Comparison of ENCODE assay signal across 9 cellular contexts in genomic region chr16:2511996-2512919, GRCh38. TPM values are rescaled to one million over a fixed set of nuclear protein-coding genes. Genes with fewer than 3 reads are reported as not detected.
DNase-seq lines count a peak whose midpoint lies in the region; ATAC-seq and TF ChIP-seq lines count a peak whose summit lies in the region.
"Had no signal": no experiment of that assay in that cellular context is flagged by ENCODE, and none has a peak within 500 bp of the region (broad histone marks: within the 10 kb centered on the region; RNA-seq: fewer than 3 reads in every experiment).

No MANE protein-coding gene starts in this region.

- no peak for TF ChIP-seq POLR2A in body of pancreas (IDR thresholded peaks at IDR 0.05)
- no peak for TF ChIP-seq POLR2A in upper lobe of left lung (IDR thresholded peaks at IDR 0.05)

- H3K36me3 Mint-ChIP-seq in activated naive CD4-positive, alpha-beta T cell treated with anti-CD3 and anti-CD28 coated beads, Interleukin-2, amount 50 U/mL, for 24 hours, result no peaks in the 10 kb centered on the region
- peaks cover 0 to 5% (median 3%) of the 10 kb centered on the region in 5 donors for H3K36me3 Mint-ChIP-seq in naive thymus-derived CD4-positive, alpha-beta T cell

- WGBS in body of pancreas, 2 donors, result 79 to 87% methylated on average over 17 of the region's 17 CpGs
- 93% methylated on average over 17 of the region's 17 CpGs for WGBS in upper lobe of left lung, 2 donors

- TF ChIP-seq EP300 in upper lobe of left lung (IDR thresholded peaks at IDR 0.05), result no peak

- intact Hi-C loops in body of pancreas (cut with DNase I) (no loop called here), head of caudate nucleus (cut with DNase I) (no loop called here)
- intact Hi-C loops in naive thymus-derived CD4-positive, alpha-beta T cell (cut with micrococcal nuclease), result loop anchor here (5.0 to 10.0 kb wide), 4 partner anchors 287 to 1020 kb away; partner anchors contain the start of genes E4F1 (in 1 of the 2), RPS2 (in 1 of the 2) and TELO2 (in 1 of the 2)

- peaks cover 39% of the 10 kb centered on the region for H3K4me1 ChIP-seq in body of pancreas
- peaks cover 29 to 31% of the 10 kb centered on the region in 2 donors for H3K4me1 ChIP-seq in naive thymus-derived CD4-positive, alpha-beta T cell (ENCODE audit: control insufficient read depth in 2 of 2, insufficient read depth in 2 of 2, low read length in 2 of 2)
- H3K4me1 ChIP-seq in upper lobe of left lung, result peaks cover 32 to 60% (median 47%) of the 10 kb centered on the region in 4 donors

- H3K4me3 ChIP-seq in body of pancreas, result no peak overlapping the region
- H3K4me3 ChIP-seq in naive thymus-derived CD4-positive, alpha-beta T cell (ENCODE audit: low read length), result no peak overlapping the region
- H3K4me3 ChIP-seq in upper lobe of left lung, result no peak overlapping the region

- H3K9me3 Mint-ChIP-seq in activated naive CD4-positive, alpha-beta T cell treated with anti-CD3 and anti-CD28 coated beads, Interleukin-2, amount 50 U/mL, for 24 hours, result no peaks in the 10 kb centered on the region
- no peaks in the 10 kb centered on the region for H3K9me3 Mint-ChIP-seq in naive thymus-derived CD4-positive, alpha-beta T cell

- ATAC-seq in body of pancreas (no peak), upper lobe of left lung (ENCODE audit: low FRiP score in 2 of 2) (no peak), GM18498 (IDR thresholded peaks at IDR 0.05; ENCODE audit: unreplicated experiment) (no peak)
- ATAC-seq in naive thymus-derived CD4-positive, alpha-beta T cell, result no peak

- H3K9me3 ChIP-seq in body of pancreas (no peaks in the 10 kb centered on the region), upper lobe of left lung (no peaks in the 10 kb centered on the region)
- H3K9me3 ChIP-seq in naive thymus-derived CD4-positive, alpha-beta T cell (ENCODE audit: control insufficient read depth in 2 of 3, low read length in 3 of 3), result no peaks in the 10 kb centered on the region

- peak overlapping the region; percentile 86 for H3K27ac Mint-ChIP-seq in activated naive CD4-positive, alpha-beta T cell treated with anti-CD3 and anti-CD28 coated beads, Interleukin-2, amount 50 U/mL, for 24 hours
- H3K27ac Mint-ChIP-seq in naive thymus-derived CD4-positive, alpha-beta T cell, result peak overlapping the region; percentile 90 to 98 (median 95)

- TF ChIP-seq CTCF in body of pancreas (IDR thresholded peaks at IDR 0.05), result no peak
- no peak for TF ChIP-seq CTCF in upper lobe of left lung (IDR thresholded peaks at IDR 0.05)

- H3K36me3 ChIP-seq in body of pancreas (replicated peaks in 1 of 2; ENCODE audit: insufficient read depth in 1 of 2, low read depth in 2 of 2) (no peaks in the 10 kb centered on the region), upper lobe of left lung (no peaks in the 10 kb centered on the region)
- peaks cover 0 to 14% (median 0%) of the 10 kb centered on the region in 3 experiments for H3K36me3 ChIP-seq in naive thymus-derived CD4-positive, alpha-beta T cell (ENCODE audit: control insufficient read depth in 2 of 3, insufficient read depth in 3 of 3, low read length in 3 of 3)

- POLR2A ChIA-PET in naive thymus-derived CD4-positive, alpha-beta T cell (lab: Charles Lee), result interaction anchor here (0.6 to 5.2 kb wide), 6 partner anchors 20 to 730 kb away, joined by 3 to 83 read pairs (median 4); partner anchors contain the start of genes CEMP1, MLST8, PDPK1 and SPSB3

- no peak for DNase-seq in activated naive CD4-positive, alpha-beta T cell (lab: John Stamatoyannopoulos, UW)
- DNase-seq in body of pancreas (peak in 2 of 4 donors; percentile 12 to 16), upper lobe of left lung (peak in 1 of 2 donors; percentile 28), NCI-H524 treated with DMSO at 0.1 percent for 48 hours (lab: John Stamatoyannopoulos, UW) (no peak), head of caudate nucleus (no peak)
- peak in 1 of 9 donors; percentile 9 for DNase-seq in naive thymus-derived CD4-positive, alpha-beta T cell
- DNase-seq: NCI-H446 had no signal

- H3K4me3 Mint-ChIP-seq in activated naive CD4-positive, alpha-beta T cell treated with anti-CD3 and anti-CD28 coated beads, Interleukin-2, amount 50 U/mL, for 24 hours, result peak overlapping the region; percentile 89
- peak overlapping the region; percentile 85 to 94 (median 88) for H3K4me3 Mint-ChIP-seq in naive thymus-derived CD4-positive, alpha-beta T cell

- H3K27ac ChIP-seq in body of pancreas (peak overlapping the region; percentile 96 to 99 (median 98)), upper lobe of left lung (peak overlapping the region in 3 of 4 donors; percentile 98 to 99 (median 99))
- H3K27ac ChIP-seq in naive thymus-derived CD4-positive, alpha-beta T cell (ENCODE audit: low read depth, low read length), result peak overlapping the region; percentile 100

- no peaks in the 10 kb centered on the region for H3K27me3 ChIP-seq in body of pancreas
- no peaks in the 10 kb centered on the region for H3K27me3 ChIP-seq in naive thymus-derived CD4-positive, alpha-beta T cell (ENCODE audit: control insufficient read depth in 2 of 2, insufficient read depth in 2 of 2, low read length in 2 of 2)
- H3K27me3 ChIP-seq in upper lobe of left lung, result no peaks in the 10 kb centered on the region

- peaks cover 35% of the 10 kb centered on the region for H3K4me1 Mint-ChIP-seq in activated naive CD4-positive, alpha-beta T cell treated with anti-CD3 and anti-CD28 coated beads, Interleukin-2, amount 50 U/mL, for 24 hours
- H3K4me1 Mint-ChIP-seq in naive thymus-derived CD4-positive, alpha-beta T cell, result peaks cover 32 to 54% (median 36%) of the 10 kb centered on the region in 7 donors

- CTCF ChIA-PET in naive thymus-derived CD4-positive, alpha-beta T cell (lab: Charles Lee), result interaction anchor here (0.5 to 1.5 kb wide), 2 partner anchors 9 to 20 kb away, joined by 3 to 4 read pairs; no protein-coding TSS in a partner anchor

- no peaks in the 10 kb centered on the region for H3K27me3 Mint-ChIP-seq in activated naive CD4-positive, alpha-beta T cell treated with anti-CD3 and anti-CD28 coated beads, Interleukin-2, amount 50 U/mL, for 24 hours
- peaks cover 0 to 3% (median 0%) of the 10 kb centered on the region in 5 donors for H3K27me3 Mint-ChIP-seq in naive thymus-derived CD4-positive, alpha-beta T cell

RNA-seq across cellular contexts. Expression of gene ATP6V0C, which starts 1.5 kb away (rescaled TPM):
- total RNA-seq in body of pancreas (10 to 100 TPM; 33.5 to 38.9 TPM), upper lobe of left lung (100 to 1,000 TPM in 4 of 6 donors, 10 to 100 TPM in 2; 84.9 to 332 (median 164) TPM)
- 100 to 1,000 TPM in 4 of 5 experiments, 10 to 100 TPM in 1; 98.2 to 303 (median 113) TPM for total RNA-seq in naive thymus-derived CD4-positive, alpha-beta T cell
- 10 to 100 TPM; 76.5 to 96.9 TPM for polyA plus RNA-seq in naive thymus-derived CD4-positive, alpha-beta T cell

RNA-seq across cellular contexts. Expression of gene AMDHD2, which starts 7.9 kb away (rescaled TPM):
- 10 to 100 TPM; 13.7 to 33.6 TPM for total RNA-seq in body of pancreas
- total RNA-seq in naive thymus-derived CD4-positive, alpha-beta T cell, result 100 to 1,000 TPM in 4 of 5 experiments, 10 to 100 TPM in 1; 60.0 to 258 (median 112) TPM
- 10 to 100 TPM; 15.0 to 22.5 TPM for polyA plus RNA-seq in naive thymus-derived CD4-positive, alpha-beta T cell
- total RNA-seq in upper lobe of left lung, result 100 to 1,000 TPM in 1 of 6 donors, 10 to 100 TPM in 5; 33.0 to 126 (median 68.4) TPM

RNA-seq across cellular contexts. Expression of gene CEMP1, which starts 18.9 kb away (rescaled TPM):
- total RNA-seq in body of pancreas (1 to 10 TPM in 1 of 2 donors, under 1 TPM in 1; 0.52 to 1.3 TPM), upper lobe of left lung (10 to 100 TPM in 2 of 6 donors, 1 to 10 TPM in 3, under 1 TPM in 1; 0.91 to 17.0 (median 5.4) TPM)
- total RNA-seq in naive thymus-derived CD4-positive, alpha-beta T cell, result 1 to 10 TPM in 3 of 5 experiments, not detected in 2; 1.4 to 3.3 (median 2.8) TPM
- 1 to 10 TPM; 3.7 to 7.3 TPM for polyA plus RNA-seq in naive thymus-derived CD4-positive, alpha-beta T cell

RNA-seq across cellular contexts. Expression of gene PDPK1, which starts 25.6 kb away (rescaled TPM):
- 10 to 100 TPM; 20.5 to 28.0 TPM for total RNA-seq in body of pancreas
- 10 to 100 TPM; 52.2 to 71.5 (median 58.3) TPM for total RNA-seq in naive thymus-derived CD4-positive, alpha-beta T cell
- 10 to 100 TPM; 30.7 to 43.5 TPM for polyA plus RNA-seq in naive thymus-derived CD4-positive, alpha-beta T cell
- total RNA-seq in upper lobe of left lung, result 10 to 100 TPM; 39.4 to 83.1 (median 67.2) TPM

RNA-seq across cellular contexts. Expression of gene TBC1D24, which starts 37.3 kb away (rescaled TPM):
- total RNA-seq in body of pancreas (10 to 100 TPM; 18.7 to 30.0 TPM), upper lobe of left lung (10 to 100 TPM; 25.9 to 49.6 (median 37.2) TPM)
- 10 to 100 TPM in 2 of 5 experiments, 1 to 10 TPM in 3; 5.4 to 13.5 (median 9.2) TPM for total RNA-seq in naive thymus-derived CD4-positive, alpha-beta T cell
- polyA plus RNA-seq in naive thymus-derived CD4-positive, alpha-beta T cell, result 1 to 10 TPM; 1.7 to 2.5 TPM

Comparison
In these comparisons a context has a peak if more than half of its experiments do, and no peak if none do; other contexts are left out.
1. intact Hi-C loops: an anchor here in naive thymus-derived CD4-positive, alpha-beta T cell (5.0 to 10.0 kb wide); none called in body of pancreas and head of caudate nucleus.